In the genomic region with DNA sequence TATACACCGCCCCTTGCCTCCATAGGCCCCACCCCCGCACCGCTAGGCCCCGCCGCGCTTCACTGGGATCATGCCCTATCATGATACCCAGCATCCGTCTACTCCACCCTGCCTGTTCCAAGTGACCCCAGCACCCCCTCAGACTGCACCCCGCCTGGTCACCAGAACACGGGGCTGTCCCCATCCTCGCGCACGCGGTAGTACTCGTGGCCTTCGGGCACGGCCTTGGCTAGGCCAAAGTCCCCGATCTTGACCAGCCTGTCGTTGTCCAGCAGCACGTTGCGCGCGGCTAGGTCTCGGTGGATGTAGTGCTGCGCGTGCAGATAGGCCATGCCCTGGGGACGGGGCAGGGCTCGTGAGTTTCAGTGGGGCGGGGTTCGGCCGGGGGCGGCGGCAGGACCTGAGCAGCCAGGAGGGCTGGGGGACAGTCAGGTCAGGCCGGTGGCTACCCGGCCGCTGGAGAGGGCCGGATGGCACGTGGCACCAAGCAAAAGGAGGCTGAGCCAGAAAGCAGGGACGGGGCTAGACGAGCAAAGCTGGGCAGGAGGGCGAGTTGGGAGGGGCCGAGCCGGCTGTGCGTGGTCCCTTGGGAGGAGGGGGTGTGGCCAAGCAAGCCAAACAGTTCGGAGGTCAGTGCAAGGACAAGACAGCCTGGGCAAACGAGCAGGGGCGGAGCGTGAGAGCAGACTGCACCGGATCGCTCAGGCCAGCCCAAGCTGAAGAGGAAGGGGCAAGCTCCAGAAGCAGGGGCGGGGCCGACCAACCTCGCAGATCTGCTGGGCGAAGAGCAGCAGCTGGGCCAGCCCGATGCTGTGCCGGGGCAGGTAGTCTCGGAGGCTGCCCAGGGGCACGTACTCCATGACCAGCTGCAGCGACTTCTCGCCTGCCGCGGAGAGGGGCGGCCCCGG, we compare ENCODE assay signal across 9 cellular contexts. TPM values are rescaled to one million over a fixed set of nuclear protein-coding genes. Genes with fewer than 3 reads are reported as not detected.
A peak's percentile ranks its signal among the peaks of the same experiment; 100 is the strongest.
DNase-seq lines count a peak whose midpoint lies in the region; ATAC-seq and TF ChIP-seq lines count a peak whose summit lies in the region.
"Had no signal": no experiment of that assay in that cellular context is flagged by ENCODE, and none has a peak within 500 bp of the region (broad histone marks: within the 10 kb centered on the region; RNA-seq: fewer than 3 reads in every experiment).

No MANE protein-coding gene starts in this region.

- H3K4me1 ChIP-seq in heart left ventricle (peaks cover 0 to 18% (median 11%) of the 10 kb centered on the region in 12 donors), aorta (ENCODE audit: control insufficient read depth in 1 of 2, insufficient read depth in 2 of 2, low read length in 2 of 2) (no peaks in the 10 kb centered on the region)

- peaks cover 23% of the 10 kb centered on the region for H3K36me3 Mint-ChIP-seq in activated naive CD8-positive, alpha-beta T cell treated with anti-CD3 and anti-CD28 coated beads, Interleukin-2, amount 50 U/mL, for 24 hours (ENCODE audit: low read depth)
- H3K36me3 Mint-ChIP-seq in activated naive CD8-positive, alpha-beta T cell treated with anti-CD3 and anti-CD28 coated beads for 36 hours: peaks cover 22% of the 10 kb centered on the region
- H3K36me3 Mint-ChIP-seq in nephron (ENCODE audit: low read depth): peaks cover 29% of the 10 kb centered on the region

- WGBS in heart left ventricle, 4 donors: 40 to 47% (median 42%) methylated on average over 51 to 63 of the region's 63 CpGs
- 67 to 71% methylated on average over 63 of the region's 63 CpGs for WGBS in aorta, 2 donors

- H3K27me3 Mint-ChIP-seq in activated naive CD8-positive, alpha-beta T cell treated with anti-CD3 and anti-CD28 coated beads, Interleukin-2, amount 50 U/mL, for 24 hours: no peaks in the 10 kb centered on the region
- no peaks in the 10 kb centered on the region for H3K27me3 Mint-ChIP-seq in activated naive CD8-positive, alpha-beta T cell treated with anti-CD3 and anti-CD28 coated beads for 36 hours
- no peaks in the 10 kb centered on the region for H3K27me3 Mint-ChIP-seq in nephron (ENCODE audit: low read depth)

- no peak for DNase-seq in activated naive CD8-positive, alpha-beta T cell treated with anti-CD3 and anti-CD28 coated beads, Interleukin-2, amount 50 U/mL, for 24 hours
- no peak for DNase-seq in activated naive CD8-positive, alpha-beta T cell treated with anti-CD3 and anti-CD28 coated beads for 36 hours
- DNase-seq in heart left ventricle (peak; percentile 80 to 90 (median 87)), aorta (peak in 1 of 2 donors; percentile 73), NCI-H2029 treated with DMSO at 0.1 percent for 48 hours (lab: John Stamatoyannopoulos, UW) (no peak), NCI-H2029 (lab: John Stamatoyannopoulos, UW) (no peak)

- H3K9me3 Mint-ChIP-seq in activated naive CD8-positive, alpha-beta T cell treated with anti-CD3 and anti-CD28 coated beads, Interleukin-2, amount 50 U/mL, for 24 hours: no peaks in the 10 kb centered on the region
- no peaks in the 10 kb centered on the region for H3K9me3 Mint-ChIP-seq in activated naive CD8-positive, alpha-beta T cell treated with anti-CD3 and anti-CD28 coated beads for 36 hours
- H3K9me3 Mint-ChIP-seq in nephron: no peaks in the 10 kb centered on the region
- H3K9me3 Mint-ChIP-seq: T-helper 2 cell treated with Interferon-gamma antibody and Interleukin-4, amounts not matched to agents 5 μg/mL and 100 μg/mL, for 36 hours had no signal

- H3K36me3 ChIP-seq in heart left ventricle: peaks cover 0 to 82% (median 50%) of the 10 kb centered on the region in 9 donors
- no peaks in the 10 kb centered on the region for H3K36me3 ChIP-seq in aorta (ENCODE audit: control insufficient read depth in 1 of 2, insufficient read depth in 2 of 2, low read length in 1 of 2)

- no peak overlapping the region for H3K4me3 Mint-ChIP-seq in activated naive CD8-positive, alpha-beta T cell treated with anti-CD3 and anti-CD28 coated beads, Interleukin-2, amount 50 U/mL, for 24 hours
- H3K4me3 Mint-ChIP-seq in activated naive CD8-positive, alpha-beta T cell treated with anti-CD3 and anti-CD28 coated beads for 36 hours: no peak overlapping the region
- H3K4me3 Mint-ChIP-seq in nephron: peak overlapping the region; percentile 26 to 72 (median 65)
- H3K4me3 Mint-ChIP-seq: T-helper 2 cell treated with Interferon-gamma antibody and Interleukin-4, amounts not matched to agents 5 μg/mL and 100 μg/mL, for 36 hours had no signal

- H3K27me3 ChIP-seq in heart left ventricle (no peaks in the 10 kb centered on the region), aorta (ENCODE audit: control insufficient read depth in 1 of 2, insufficient read depth in 2 of 2, low read length in 1 of 2) (no peaks in the 10 kb centered on the region)

- no peak for TF ChIP-seq CTCF in heart left ventricle (IDR thresholded peaks at IDR 0.05)
- no peak for TF ChIP-seq CTCF in nephron (IDR thresholded peaks at IDR 0.05; ENCODE audit: unreplicated experiment in 3 of 3)

- no peak for TF ChIP-seq POLR2A in heart left ventricle (IDR thresholded peaks at IDR 0.05)

- H3K4me1 Mint-ChIP-seq in activated naive CD8-positive, alpha-beta T cell treated with anti-CD3 and anti-CD28 coated beads, Interleukin-2, amount 50 U/mL, for 24 hours: no peaks in the 10 kb centered on the region
- H3K4me1 Mint-ChIP-seq in activated naive CD8-positive, alpha-beta T cell treated with anti-CD3 and anti-CD28 coated beads for 36 hours: no peaks in the 10 kb centered on the region
- H3K4me1 Mint-ChIP-seq in nephron: no peaks in the 10 kb centered on the region

- peak; percentile 51 for ATAC-seq in activated naive CD8-positive, alpha-beta T cell treated with anti-CD3 and anti-CD28 coated beads, Interleukin-2, amount 50 U/mL, for 24 hours
- ATAC-seq in heart left ventricle (peak; percentile 57 to 86 (median 84)), aorta (ENCODE audit: low FRiP score) (peak; percentile 81), HG03469 (IDR thresholded peaks at IDR 0.05; ENCODE audit: unreplicated experiment) (no peak)

- H3K4me3 ChIP-seq in heart left ventricle (peak overlapping the region in 11 of 12 donors; percentile 11 to 50 (median 42)), aorta (ENCODE audit: low read length in 2 of 2) (no peak overlapping the region)

- no peak overlapping the region for H3K27ac Mint-ChIP-seq in activated naive CD8-positive, alpha-beta T cell treated with anti-CD3 and anti-CD28 coated beads, Interleukin-2, amount 50 U/mL, for 24 hours
- H3K27ac Mint-ChIP-seq in activated naive CD8-positive, alpha-beta T cell treated with anti-CD3 and anti-CD28 coated beads for 36 hours: no peak overlapping the region
- H3K27ac Mint-ChIP-seq in nephron: peak overlapping the region in 1 of 3 experiments; percentile 87
- H3K27ac Mint-ChIP-seq: T-helper 2 cell treated with Interferon-gamma antibody and Interleukin-4, amounts not matched to agents 5 μg/mL and 100 μg/mL, for 36 hours had no signal

- intact Hi-C loops in heart left ventricle (cut with DNase I) (no loop called here), aorta (cut with DNase I) (no loop called here)

- H3K9me3 ChIP-seq in heart left ventricle: no peaks in the 10 kb centered on the region
- no peaks in the 10 kb centered on the region for H3K9me3 ChIP-seq in aorta (ENCODE audit: control insufficient read depth, low read length)

- H3K27ac ChIP-seq in heart left ventricle (peak overlapping the region; percentile 17 to 86 (median 72)), aorta (ENCODE audit: low read depth in 1 of 2, low read length in 2 of 2) (no peak overlapping the region)

RNA-seq across cellular contexts. Expression of gene ICAM3, which starts 13.6 kb away (rescaled TPM):
- total RNA-seq in activated naive CD8-positive, alpha-beta T cell treated with anti-CD3 and anti-CD28 coated beads for 36 hours: 10 to 100 TPM; 76.3 to 79.6 TPM
- total RNA-seq in heart left ventricle (10 to 100 TPM in 8 of 9 donors, 1 to 10 TPM in 1; 5.6 to 24.9 (median 18.3) TPM), aorta (10 to 100 TPM; 10.1 to 10.5 TPM)
- polyA plus RNA-seq in heart left ventricle (10 to 100 TPM in 1 of 2 donors, 1 to 10 TPM in 1; 8.6 to 15.5 TPM), aorta (1 to 10 TPM; 6.3 to 7.8 TPM)

RNA-seq across cellular contexts. Expression of gene RAVER1, which starts 19.7 kb away (rescaled TPM):
- 100 to 1,000 TPM; 103 to 107 TPM for total RNA-seq in activated naive CD8-positive, alpha-beta T cell treated with anti-CD3 and anti-CD28 coated beads for 36 hours
- total RNA-seq in heart left ventricle: 10 to 100 TPM; 11.5 to 22.5 (median 14.0) TPM
- 10 to 100 TPM in 1 of 2 donors, 1 to 10 TPM in 1; 5.9 to 17.2 TPM for polyA plus RNA-seq in heart left ventricle
- 10 to 100 TPM; 24.0 TPM for total RNA-seq in aorta
- 10 to 100 TPM in 1 of 2 donors, 1 to 10 TPM in 1; 7.9 to 10.4 TPM for polyA plus RNA-seq in aorta

RNA-seq across cellular contexts. Expression of gene TYK2, which starts 27.4 kb away (rescaled TPM):
- 100 to 1,000 TPM; 153 to 155 TPM for total RNA-seq in activated naive CD8-positive, alpha-beta T cell treated with anti-CD3 and anti-CD28 coated beads for 36 hours
- total RNA-seq in heart left ventricle (10 to 100 TPM; 37.7 to 86.3 (median 55.3) TPM), aorta (100 to 1,000 TPM in 1 of 2 donors, 10 to 100 TPM in 1; 84.5 to 128 TPM)
- polyA plus RNA-seq in heart left ventricle (100 to 1,000 TPM in 1 of 2 donors, 10 to 100 TPM in 1; 71.7 to 100 TPM), aorta (100 to 1,000 TPM in 1 of 2 donors, 10 to 100 TPM in 1; 33.2 to 253 TPM)

RNA-seq across cellular contexts. Expression of gene FDX2, which starts 37.2 kb away (rescaled TPM):
- 10 to 100 TPM; 18.3 to 19.6 TPM for total RNA-seq in activated naive CD8-positive, alpha-beta T cell treated with anti-CD3 and anti-CD28 coated beads for 36 hours
- total RNA-seq in heart left ventricle (10 to 100 TPM; 12.8 to 22.0 (median 16.6) TPM), aorta (10 to 100 TPM in 1 of 2 donors, 1 to 10 TPM in 1; 7.5 to 17.3 TPM)
- polyA plus RNA-seq in heart left ventricle (10 to 100 TPM; 32.7 to 37.3 TPM), aorta (10 to 100 TPM; 25.8 to 26.0 TPM)

RNA-seq across cellular contexts. Expression of gene ZGLP1, which starts 43.4 kb away (rescaled TPM):
- total RNA-seq in activated naive CD8-positive, alpha-beta T cell treated with anti-CD3 and anti-CD28 coated beads for 36 hours: 1 to 10 TPM; 3.4 to 4.0 TPM
- 1 to 10 TPM in 4 of 9 donors, under 1 TPM in 5; 0.16 to 2.2 (median 0.83) TPM for total RNA-seq in heart left ventricle
- 1 to 10 TPM; 1.1 TPM for polyA plus RNA-seq in heart left ventricle
- total RNA-seq in aorta: 1 to 10 TPM; 1.3 to 3.1 TPM
- 10 to 100 TPM in 1 of 2 donors, 1 to 10 TPM in 1; 2.1 to 22.4 TPM for polyA plus RNA-seq in aorta

Comparison
In these comparisons a context has a peak if more than half of its experiments do, and no peak if none do; other contexts are left out.
1. DNase-seq: peak in heart left ventricle (5 of 5); none in activated naive CD8-positive, alpha-beta T cell treated with anti-CD3 and anti-CD28 coated beads, Interleukin-2, amount 50 U/mL, for 24 hours (single experiment), activated naive CD8-positive, alpha-beta T cell treated with anti-CD3 and anti-CD28 coated beads for 36 hours (single experiment), NCI-H2029 treated with DMSO at 0.1 percent for 48 hours (single experiment) and NCI-H2029 (single experiment).
2. H3K4me3 Mint-ChIP-seq: peak in nephron (3 of 3); none in activated naive CD8-positive, alpha-beta T cell treated with anti-CD3 and anti-CD28 coated beads, Interleukin-2, amount 50 U/mL, for 24 hours (single experiment) and activated naive CD8-positive, alpha-beta T cell treated with anti-CD3 and anti-CD28 coated beads for 36 hours (single experiment).
3. H3K27ac ChIP-seq: peak in heart left ventricle (12 of 12); none in aorta (0 of 2).
4. H3K4me3 ChIP-seq: peak in heart left ventricle (11 of 12); none in aorta (0 of 2).
5. RNA of gene RAVER1, which starts 19.7 kb away (total RNA-seq): 103 to 107 TPM in activated naive CD8-positive, alpha-beta T cell treated with anti-CD3 and anti-CD28 coated beads for 36 hours; 24.0 TPM in aorta and 11.5 to 22.5 TPM in heart left ventricle; every median in the first group is over 4 times any median in the second.